20 cellular contexts compared by ENCODE assay signal in the genomic region with DNA sequence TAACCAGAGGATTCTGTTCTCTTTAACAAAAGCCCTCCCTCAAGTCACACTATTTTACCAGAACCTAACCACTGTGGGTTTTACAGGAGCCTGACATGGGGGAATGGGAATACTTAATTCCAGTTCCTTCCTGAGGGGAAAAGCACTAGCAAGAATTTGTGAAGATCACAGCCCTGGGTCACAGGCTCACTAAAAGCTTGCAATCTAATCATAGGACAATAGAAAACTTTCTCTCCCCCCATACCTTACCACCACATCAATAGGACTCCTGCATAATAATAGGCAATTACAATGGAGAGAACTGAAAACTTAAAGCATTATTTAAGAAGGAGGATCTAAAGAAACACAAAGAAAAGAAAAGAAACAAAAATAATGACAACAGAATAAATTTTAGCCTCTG.
"Had no signal": no experiment of that assay in that cellular context is flagged by ENCODE, and none has a peak within 500 bp of the region (broad histone marks: within the 10 kb centered on the region; RNA-seq: fewer than 3 reads in every experiment).

No MANE protein-coding gene starts in this region.

- H2AFZ ChIP-seq: PC-9 had no signal

- H3K27me3 Mint-ChIP-seq: activated CD4-positive, alpha-beta memory T cell treated with anti-CD3 and anti-CD28 coated beads, Interleukin-2, amount 10 ng/mL, durations not matched to agents 7 days and 5 days; activated CD4-positive, alpha-beta T cell treated with anti-CD3 and anti-CD28 coated beads, Interleukin-2, amount 10 ng/mL, durations not matched to agents 7 days and 5 days; activated naive CD8-positive, alpha-beta T cell; central memory CD8-positive, alpha-beta T cell had no signal

- H3K27ac Mint-ChIP-seq: activated CD4-positive, alpha-beta memory T cell treated with anti-CD3 and anti-CD28 coated beads, Interleukin-2, amount 10 ng/mL, durations not matched to agents 7 days and 5 days; activated CD4-positive, alpha-beta T cell treated with anti-CD3 and anti-CD28 coated beads, Interleukin-2, amount 10 ng/mL, durations not matched to agents 7 days and 5 days; activated naive CD4-positive, alpha-beta T cell treated with anti-CD3 and anti-CD28 coated beads for 36 hours; activated naive CD8-positive, alpha-beta T cell; brain; T-helper 1 cell treated with Interleukin-12 subunit alpha and Interleukin-12 subunit beta and Interleukin-4 antibody, amounts not matched to agents 30 μg/mL and 1 μg/mL, for 36 hours had no signal

- H3K9me3 Mint-ChIP-seq: activated CD4-positive, alpha-beta T cell treated with anti-CD3 and anti-CD28 coated beads, Interleukin-2, amount 10 ng/mL, durations not matched to agents 7 days and 5 days; activated naive CD4-positive, alpha-beta T cell treated with anti-CD3 and anti-CD28 coated beads for 36 hours; T-helper 1 cell treated with Interleukin-12 subunit alpha and Interleukin-12 subunit beta and Interleukin-4 antibody, amounts not matched to agents 30 μg/mL and 1 μg/mL, for 36 hours had no signal

- H3K4me3 Mint-ChIP-seq: activated CD4-positive, alpha-beta memory T cell treated with anti-CD3 and anti-CD28 coated beads, Interleukin-2, amount 10 ng/mL, durations not matched to agents 7 days and 5 days; activated CD4-positive, alpha-beta T cell treated with anti-CD3 and anti-CD28 coated beads, Interleukin-2, amount 10 ng/mL, durations not matched to agents 7 days and 5 days; activated naive CD4-positive, alpha-beta T cell treated with anti-CD3 and anti-CD28 coated beads for 36 hours; activated naive CD8-positive, alpha-beta T cell; brain; central memory CD8-positive, alpha-beta T cell; T-helper 1 cell treated with Interleukin-12 subunit alpha and Interleukin-12 subunit beta and Interleukin-4 antibody, amounts not matched to agents 30 μg/mL and 1 μg/mL, for 36 hours had no signal

- H3K4me3 ChIP-seq: PC-9 had no signal

- H3K4me1 Mint-ChIP-seq: activated CD4-positive, alpha-beta memory T cell treated with anti-CD3 and anti-CD28 coated beads, Interleukin-2, amount 10 ng/mL, durations not matched to agents 7 days and 5 days; activated CD4-positive, alpha-beta T cell treated with anti-CD3 and anti-CD28 coated beads, Interleukin-2, amount 10 ng/mL, durations not matched to agents 7 days and 5 days; brain; central memory CD8-positive, alpha-beta T cell had no signal

- H3K27ac ChIP-seq: PC-9 had no signal

- DNase-seq: activated CD4-positive, alpha-beta memory T cell treated with anti-CD3 and anti-CD28 coated beads, Interleukin-2, amount 10 ng/mL, durations not matched to agents 7 days and 5 days; activated CD4-positive, alpha-beta T cell treated with anti-CD3 and anti-CD28 coated beads, Interleukin-2, amount 10 ng/mL, durations not matched to agents 7 days and 5 days; activated CD4-positive, CD25-positive, alpha-beta regulatory T cell treated with anti-CD3 and anti-CD28 coated beads, Interleukin-2, amount 50 U/mL, for 72 hours; activated CD8-positive, alpha-beta memory T cell treated with anti-CD3 and anti-CD28 coated beads, Interleukin-2, amount 50 U/mL, for 4 hours; activated effector memory CD4-positive, alpha-beta T cell treated with Interleukin-2 at 50 U/mL for 16 hours; activated naive CD4-positive, alpha-beta T cell treated with anti-CD3 and anti-CD28 coated beads for 36 hours; amygdala; Kasumi-1; KBM-7; NCI-H1105 treated with DMSO at 0.1 percent for 48 hours; NCI-H1436 treated with DMSO at 0.1 percent for 48 hours; NCI-H187; NCI-H2081; NCI-H510A treated with DMSO at 0.1 percent for 48 hours; SHP77 treated with DMSO at 0.1 percent for 48 hours had no signal

- H3K36me3 Mint-ChIP-seq: activated naive CD8-positive, alpha-beta T cell; brain had no signal

- H3K4me2 ChIP-seq: PC-9 had no signal
